In the genomic region with DNA sequence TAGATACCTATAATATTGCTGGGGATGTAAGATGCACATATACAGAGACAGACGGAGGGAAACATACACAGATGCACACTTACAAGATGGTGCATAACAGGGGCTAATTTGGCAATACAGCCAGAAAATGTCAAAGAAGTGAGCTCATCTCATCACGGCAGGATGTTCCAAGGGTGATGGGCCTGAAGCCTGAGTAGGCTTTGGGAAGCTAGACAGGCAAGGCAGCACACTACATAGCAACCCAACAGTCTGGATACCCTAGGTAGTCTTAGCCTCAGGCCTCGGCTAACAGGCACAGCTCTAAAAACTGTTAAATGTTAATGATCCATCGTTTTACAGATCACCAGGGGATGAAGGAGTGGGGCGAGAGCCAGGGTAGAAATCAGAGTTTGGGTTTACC, we compare ENCODE assay signal across 25 cellular contexts.
"Had no signal": no experiment of that assay in that cellular context is flagged by ENCODE, and none has a peak within 500 bp of the region (broad histone marks: within the 10 kb centered on the region; RNA-seq: fewer than 3 reads in every experiment).

No MANE protein-coding gene starts in this region.

- H3K4me3 ChIP-seq: body of pancreas, colonic mucosa, dorsolateral prefrontal cortex, esophagus muscularis mucosa, gastrocnemius medialis, sigmoid colon, testis, upper lobe of left lung had no signal

- H3K9me3 Mint-ChIP-seq: activated CD4-positive, alpha-beta T cell treated with anti-CD3 and anti-CD28 coated beads, Interleukin-2, amount 10 ng/mL, durations not matched to agents 7 days and 5 days; activated naive CD8-positive, alpha-beta T cell treated with anti-CD3 and anti-CD28 coated beads, Interleukin-2, amount 50 U/mL, for 24 hours; activated T-helper 1 cell treated with anti-CD3 and anti-CD28 coated beads, Interleukin-12 subunit alpha, Interleukin-12 subunit beta, Interleukin-2, Interleukin-4 antibody, amounts not matched to agents 30 ng/mL and 10 ng/mL and 1 ng/mL, durations not matched to agents 14 hours and 24 hours and 36 hours; naive thymus-derived CD8-positive, alpha-beta T cell had no signal

- H3K4me3 Mint-ChIP-seq: activated CD4-positive, alpha-beta T cell treated with anti-CD3 and anti-CD28 coated beads, Interleukin-2, amount 10 ng/mL, durations not matched to agents 7 days and 5 days; activated CD8-positive, alpha-beta T cell treated with anti-CD3 and anti-CD28 coated beads, Interleukin-2, amount 10 ng/mL, durations not matched to agents 7 days and 5 days; activated naive CD8-positive, alpha-beta T cell treated with anti-CD3 and anti-CD28 coated beads, Interleukin-2, amount 50 U/mL, for 24 hours; activated T-helper 1 cell treated with anti-CD3 and anti-CD28 coated beads, Interleukin-12 subunit alpha, Interleukin-12 subunit beta, Interleukin-2, Interleukin-4 antibody, amounts not matched to agents 30 ng/mL and 10 ng/mL and 1 ng/mL, durations not matched to agents 14 hours and 24 hours and 36 hours; naive thymus-derived CD8-positive, alpha-beta T cell had no signal

- H3K27me3 Mint-ChIP-seq: activated CD4-positive, alpha-beta T cell treated with anti-CD3 and anti-CD28 coated beads, Interleukin-2, amount 10 ng/mL, durations not matched to agents 7 days and 5 days; activated naive CD8-positive, alpha-beta T cell treated with anti-CD3 and anti-CD28 coated beads, Interleukin-2, amount 50 U/mL, for 24 hours; progenitor cell of endocrine pancreas had no signal

- H3K27me3 ChIP-seq: body of pancreas, colonic mucosa, dorsolateral prefrontal cortex, esophagus muscularis mucosa, gastrocnemius medialis, sigmoid colon, testis, upper lobe of left lung had no signal

- H3K9me3 ChIP-seq: body of pancreas, colonic mucosa, esophagus muscularis mucosa, gastrocnemius medialis, sigmoid colon, testis, upper lobe of left lung had no signal

- DNase-seq: activated CD4-positive, alpha-beta T cell treated with anti-CD3 and anti-CD28 coated beads, Interleukin-2, amount 10 ng/mL, durations not matched to agents 7 days and 5 days; activated CD4-positive, CD25-positive, alpha-beta regulatory T cell treated with anti-CD3 and anti-CD28 coated beads, Interleukin-2, amount 50 U/mL, for 72 hours; activated CD8-positive, alpha-beta T cell treated with anti-CD3 and anti-CD28 coated beads, Interleukin-2, amount 10 ng/mL, durations not matched to agents 7 days and 5 days; activated gamma-delta T cell; activated naive CD4-positive, alpha-beta T cell treated with anti-CD3 and anti-CD28 coated beads, Interleukin-2, amount 50 U/mL, for 16 hours; activated naive CD8-positive, alpha-beta T cell treated with anti-CD3 and anti-CD28 coated beads, Interleukin-2, amount 50 U/mL, for 24 hours; body of pancreas; caudate nucleus; colonic mucosa; dorsolateral prefrontal cortex; gastrocnemius medialis; hippocampal formation; left colon; naive thymus-derived CD8-positive, alpha-beta T cell; retina; sigmoid colon; stimulated activated CD4-positive, alpha-beta T cell treated with anti-CD3 and anti-CD28 coated beads, Interleukin-2, amount 100 ng/mL, for 48 hours; stimulated activated CD8-positive, alpha-beta memory T cell treated with anti-CD3 and anti-CD28 coated beads, Interleukin-4, amount 100 ng/mL, for 48 hours; stimulated activated naive CD4-positive, alpha-beta T cell; testis; upper lobe of left lung had no signal

- H3K36me3 ChIP-seq: colonic mucosa, gastrocnemius medialis, sigmoid colon, upper lobe of left lung had no signal

- ATAC-seq: activated CD8-positive, alpha-beta T cell treated with anti-CD3 and anti-CD28 coated beads, Interleukin-2, amount 10 ng/mL, durations not matched to agents 7 days and 5 days; activated naive CD8-positive, alpha-beta T cell treated with anti-CD3 and anti-CD28 coated beads, Interleukin-2, amount 50 U/mL, for 24 hours; body of pancreas; gastrocnemius medialis; left colon; naive thymus-derived CD8-positive, alpha-beta T cell had no signal

- H3K27ac ChIP-seq: body of pancreas, colonic mucosa, dorsolateral prefrontal cortex, esophagus muscularis mucosa, gastrocnemius medialis, sigmoid colon, testis, upper lobe of left lung, VCaP had no signal

- H3K27ac Mint-ChIP-seq: activated CD4-positive, alpha-beta T cell treated with anti-CD3 and anti-CD28 coated beads, Interleukin-2, amount 10 ng/mL, durations not matched to agents 7 days and 5 days; activated CD8-positive, alpha-beta T cell treated with anti-CD3 and anti-CD28 coated beads, Interleukin-2, amount 10 ng/mL, durations not matched to agents 7 days and 5 days; activated naive CD8-positive, alpha-beta T cell treated with anti-CD3 and anti-CD28 coated beads, Interleukin-2, amount 50 U/mL, for 24 hours; activated T-helper 1 cell treated with anti-CD3 and anti-CD28 coated beads, Interleukin-12 subunit alpha, Interleukin-12 subunit beta, Interleukin-2, Interleukin-4 antibody, amounts not matched to agents 30 ng/mL and 10 ng/mL and 1 ng/mL, durations not matched to agents 14 hours and 24 hours and 36 hours; naive thymus-derived CD8-positive, alpha-beta T cell; progenitor cell of endocrine pancreas had no signal
